Comparison of ENCODE assay signal across 8 cellular contexts in the genomic region with DNA sequence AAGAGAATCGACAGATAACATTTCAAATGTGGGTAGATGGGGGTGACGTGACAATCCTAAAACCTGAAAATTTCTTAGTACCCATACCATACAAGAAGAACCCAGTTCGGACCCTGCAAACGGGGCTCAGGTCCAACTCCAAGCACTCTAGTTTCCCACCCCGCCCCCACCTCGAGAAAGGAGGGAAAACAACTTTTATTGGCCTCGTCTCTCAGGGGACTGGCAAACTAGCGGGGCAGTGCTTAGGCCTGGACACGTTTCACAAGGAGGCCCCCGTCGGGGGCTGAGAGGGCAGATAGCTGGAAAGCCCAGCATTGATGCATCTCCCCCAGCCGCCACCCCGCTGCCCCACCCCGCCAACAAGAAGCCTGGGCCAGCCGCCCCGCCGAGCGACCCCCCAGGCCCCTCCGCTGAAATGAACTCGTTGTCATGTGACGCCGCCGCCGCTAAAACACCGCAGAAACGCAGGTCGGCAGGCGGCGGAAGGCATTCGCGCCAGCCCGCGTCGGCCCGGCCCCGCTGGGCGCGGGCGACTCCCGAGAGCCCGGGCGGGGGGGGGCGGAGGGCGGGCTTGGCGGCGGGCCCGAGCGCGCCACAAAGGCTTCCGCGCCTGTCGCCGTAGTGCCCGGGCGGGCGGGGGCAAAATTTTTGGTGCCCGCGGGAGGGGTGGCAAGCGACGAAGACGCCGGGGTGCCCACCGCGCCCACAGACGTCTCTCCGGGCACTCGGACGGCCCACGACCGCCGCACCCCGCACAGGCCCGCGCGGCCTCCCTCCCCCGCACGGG. TPM values are rescaled to one million over a fixed set of nuclear protein-coding genes. Genes with fewer than 3 reads are reported as not detected.
DNase-seq lines count a peak whose midpoint lies in the region; ATAC-seq and TF ChIP-seq lines count a peak whose summit lies in the region.

No MANE protein-coding gene starts in this region.

- peak overlapping the region; percentile 84 to 93 (median 91) for H3K27ac Mint-ChIP-seq in CD4-positive, CD25-positive, alpha-beta regulatory T cell
- H3K27ac Mint-ChIP-seq in activated naive CD4-positive, alpha-beta T cell treated with anti-CD3 and anti-CD28 coated beads for 36 hours: peak overlapping the region; percentile 97

- peak; percentile 61 to 77 (median 64) for DNase-seq in CD4-positive, CD25-positive, alpha-beta regulatory T cell
- DNase-seq in SK-N-DZ (ENCODE audit: low spot score) (peak; percentile 81), nucleus accumbens (lab: John Stamatoyannopoulos, UW) (peak in 54 of 56 donors; percentile 41 to 94 (median 81)), superior temporal gyrus (ENCODE audit: extremely low spot score) (peak; percentile 57)
- DNase-seq in activated naive CD4-positive, alpha-beta T cell treated with anti-CD3 and anti-CD28 coated beads for 36 hours: peak; percentile 63

- no peaks in the 10 kb centered on the region for H3K27me3 ChIP-seq in CD4-positive, CD25-positive, alpha-beta regulatory T cell (ENCODE audit: control insufficient read depth, insufficient read depth, low read length)
- no peaks in the 10 kb centered on the region for H3K27me3 ChIP-seq in Loucy (ENCODE audit: insufficient read depth, low read length, poor library complexity, severe bottlenecking)
- no peaks in the 10 kb centered on the region for H3K27me3 ChIP-seq in gastroesophageal sphincter

- TF ChIP-seq CTCF in Loucy (conservative IDR thresholded peaks at IDR 0.05; ENCODE audit: low read length) (no peak), gastroesophageal sphincter (IDR thresholded peaks at IDR 0.05) (no peak)

- peak overlapping the region; percentile 92 to 97 (median 97) for H3K4me3 Mint-ChIP-seq in CD4-positive, CD25-positive, alpha-beta regulatory T cell
- H3K4me3 Mint-ChIP-seq in activated naive CD4-positive, alpha-beta T cell treated with anti-CD3 and anti-CD28 coated beads for 36 hours: peak overlapping the region; percentile 91

- peaks cover 45% of the 10 kb centered on the region for H3K4me1 ChIP-seq in CD4-positive, CD25-positive, alpha-beta regulatory T cell (ENCODE audit: control insufficient read depth, insufficient read depth, low read length, poor library complexity, severe bottlenecking)
- H3K4me1 ChIP-seq in Loucy (ENCODE audit: insufficient read depth, low read length, poor library complexity, severe bottlenecking): peaks cover 49% of the 10 kb centered on the region
- H3K4me1 ChIP-seq in gastroesophageal sphincter: peaks cover 0 to 60% (median 15%) of the 10 kb centered on the region in 3 donors

- no peak for TF ChIP-seq EP300 in gastroesophageal sphincter (IDR thresholded peaks at IDR 0.05)

- H3K27ac ChIP-seq in CD4-positive, CD25-positive, alpha-beta regulatory T cell (ENCODE audit: insufficient read depth, low read length, poor library complexity, severe bottlenecking): peak overlapping the region; percentile 98
- H3K27ac ChIP-seq in gastroesophageal sphincter: peak overlapping the region; percentile 81 to 99 (median 99)

- H3K4me3 ChIP-seq in CD4-positive, CD25-positive, alpha-beta regulatory T cell (ENCODE audit: low read depth, low read length): peak overlapping the region; percentile 86
- peak overlapping the region; percentile 79 for H3K4me3 ChIP-seq in Loucy (ENCODE audit: low read length, poor library complexity, severe bottlenecking)
- peak overlapping the region; percentile 59 to 83 for H3K4me3 ChIP-seq in gastroesophageal sphincter

- H3F3A ChIP-seq in Loucy (ENCODE audit: low read depth): peaks cover 3% of the 10 kb centered on the region; the same call in 1 of the 2 replicates

- H3K9me3 Mint-ChIP-seq in CD4-positive, CD25-positive, alpha-beta regulatory T cell: peaks cover 0 to 2% (median 0%) of the 10 kb centered on the region in 7 donors
- no peaks in the 10 kb centered on the region for H3K9me3 Mint-ChIP-seq in activated naive CD4-positive, alpha-beta T cell treated with anti-CD3 and anti-CD28 coated beads for 36 hours

- no peaks in the 10 kb centered on the region for H3K36me3 Mint-ChIP-seq in CD4-positive, CD25-positive, alpha-beta regulatory T cell
- peaks cover 5% of the 10 kb centered on the region for H3K36me3 Mint-ChIP-seq in activated naive CD4-positive, alpha-beta T cell treated with anti-CD3 and anti-CD28 coated beads for 36 hours (ENCODE audit: low read depth)

- ATAC-seq in CD4-positive, CD25-positive, alpha-beta regulatory T cell (ENCODE audit: low read depth in 2 of 2): peak; percentile 4 to 5
- ATAC-seq in GM21529 (IDR thresholded peaks at IDR 0.05; ENCODE audit: unreplicated experiment): peak; percentile 8
- peak; percentile 49 for ATAC-seq in gastroesophageal sphincter

- no peaks in the 10 kb centered on the region for H3K36me3 ChIP-seq in CD4-positive, CD25-positive, alpha-beta regulatory T cell (ENCODE audit: control insufficient read depth, insufficient read depth, low read length)
- H3K36me3 ChIP-seq in Loucy (ENCODE audit: insufficient read depth, low read length) (no peaks in the 10 kb centered on the region), gastroesophageal sphincter (no peaks in the 10 kb centered on the region)

- WGBS in gastroesophageal sphincter (ENCODE audit: low coverage in 1 of 2), 2 donors: 0% methylated on average over 2 of the region's 77 CpGs; no CpG with 5 or more reads in 1 of the 2 donors

- H3K9me2 ChIP-seq in Loucy (replicated peaks; ENCODE audit: low read depth, low read length): no peaks in the 10 kb centered on the region

- H3K4me2 ChIP-seq in Loucy (ENCODE audit: low read depth, low read length, poor library complexity, severe bottlenecking): peak overlapping the region; percentile 82

- H2AFZ ChIP-seq in Loucy (ENCODE audit: low read length): peak overlapping the region; percentile 62

- CTCF ChIA-PET in activated naive CD4-positive, alpha-beta T cell treated with anti-CD3 and anti-CD28 coated beads for 36 hours (lab: Charles Lee): interaction anchor here (1.1 to 9.1 kb wide), 20 partner anchors 14 to 675 kb away, joined by 3 to 126 read pairs (median 4); partner anchors contain the start of genes MSL2 and NCK1

- H3K27me3 Mint-ChIP-seq in CD4-positive, CD25-positive, alpha-beta regulatory T cell: no peaks in the 10 kb centered on the region
- H3K27me3 Mint-ChIP-seq in activated naive CD4-positive, alpha-beta T cell treated with anti-CD3 and anti-CD28 coated beads for 36 hours (ENCODE audit: low read depth): no peaks in the 10 kb centered on the region

- H3K9me3 ChIP-seq in CD4-positive, CD25-positive, alpha-beta regulatory T cell (ENCODE audit: control insufficient read depth in 2 of 2, low read length in 2 of 2): no peaks in the 10 kb centered on the region
- H3K9me3 ChIP-seq in Loucy (ENCODE audit: insufficient read depth, low read depth, low read length): no peaks in the 10 kb centered on the region
- H3K9me3 ChIP-seq in gastroesophageal sphincter: no peaks in the 10 kb centered on the region

- H3K9ac ChIP-seq in Loucy (ENCODE audit: low read depth, low read length, poor library complexity, severe bottlenecking): peak overlapping the region; percentile 90

- TF ChIP-seq POLR2A in gastroesophageal sphincter (IDR thresholded peaks at IDR 0.05): no peak

- no peaks in the 10 kb centered on the region for H4K20me1 ChIP-seq in Loucy (ENCODE audit: insufficient read depth, low read length, poor library complexity, severe bottlenecking)

- intact Hi-C loops in activated naive CD4-positive, alpha-beta T cell treated with anti-CD3 and anti-CD28 coated beads for 36 hours (cut with micrococcal nuclease): loop anchor here (1.0 to 5.0 kb wide), 11 partner anchors 67 to 786 kb away; partner anchors contain the start of genes MSL2, NCK1, PCCB and PPP2R3A

- H3K79me2 ChIP-seq in Loucy (ENCODE audit: insufficient read depth, low read length): peaks cover 61% of the 10 kb centered on the region

- peaks cover 18 to 56% (median 42%) of the 10 kb centered on the region in 4 donors for H3K4me1 Mint-ChIP-seq in CD4-positive, CD25-positive, alpha-beta regulatory T cell
- H3K4me1 Mint-ChIP-seq in activated naive CD4-positive, alpha-beta T cell treated with anti-CD3 and anti-CD28 coated beads for 36 hours (ENCODE audit: low read depth): peaks cover 35% of the 10 kb centered on the region

RNA-seq across cellular contexts. Expression of gene STAG1, which starts 0.7 kb away (rescaled TPM):
- total RNA-seq in CD4-positive, CD25-positive, alpha-beta regulatory T cell: 58.6 TPM
- 10 to 100 TPM; 16.0 to 28.6 (median 20.8) TPM for polyA plus RNA-seq in CD4-positive, CD25-positive, alpha-beta regulatory T cell
- polyA plus RNA-seq in SK-N-DZ (2014; cell fraction: cytosol; rRNA removed): 13.9 and 15.9 TPM in 2 replicates
- polyA plus RNA-seq in SK-N-DZ (2014; cell fraction: nucleus; rRNA removed): 11.3 and 12.9 TPM in 2 replicates
- 10 to 100 TPM; 28.0 to 29.7 TPM for total RNA-seq in activated naive CD4-positive, alpha-beta T cell treated with anti-CD3 and anti-CD28 coated beads for 36 hours
- 10 to 100 TPM; 39.3 to 53.3 (median 51.3) TPM for total RNA-seq in gastroesophageal sphincter

Comparison
In these comparisons a context has a peak if more than half of its experiments do, and no peak if none do; other contexts are left out.
1. Peak in every context shown above with its lines: DNase-seq, ATAC-seq, H3K4me3 ChIP-seq and H3K27ac ChIP-seq.